ENCODE assay signal across 16 cellular contexts in genomic region chr13:114341003-114341777, GRCh38. TPM values are rescaled to one million over a fixed set of nuclear protein-coding genes. Genes with fewer than 3 reads are reported as not detected.
DNase-seq lines count a peak whose midpoint lies in the region; ATAC-seq and TF ChIP-seq lines count a peak whose summit lies in the region.
"Had no signal": no experiment of that assay in that cellular context is flagged by ENCODE, and none has a peak within 500 bp of the region (broad histone marks: within the 10 kb centered on the region; RNA-seq: fewer than 3 reads in every experiment).

No MANE protein-coding gene starts in this region.

- no peaks in the 10 kb centered on the region for H3K36me3 Mint-ChIP-seq in CD8-positive, alpha-beta memory T cell
- H3K36me3 Mint-ChIP-seq in H9 (ENCODE audit: insufficient read depth in 1 of 3, low read depth in 3 of 3), result peaks cover 0 to 4% (median 2%) of the 10 kb centered on the region in 3 experiments; a peak in 1 of 7 replicates
- peaks cover 6% of the 10 kb centered on the region for H3K36me3 Mint-ChIP-seq in central memory CD8-positive, alpha-beta T cell (ENCODE audit: insufficient read depth)
- H3K36me3 Mint-ChIP-seq in neural progenitor cell, result peaks cover 2% of the 10 kb centered on the region
- H3K36me3 Mint-ChIP-seq: CD14-positive monocyte had no signal

- CTCF ChIA-PET in CD8-positive, alpha-beta memory T cell (lab: Charles Lee), result interaction anchor here (0.9 to 1.7 kb wide), 4 partner anchors 11 to 28 kb away, joined by 3 to 6 read pairs (median 3); no protein-coding TSS in a partner anchor
- CTCF ChIA-PET in RWPE1 (lab: Yijun Ruan, JAX), result interaction anchor here (0.7 to 0.8 kb wide), 2 partner anchors 16 kb away, joined by 3 to 4 read pairs; no protein-coding TSS in a partner anchor

- peak overlapping the region in 4 of 7 donors; percentile 13 to 54 (median 35) for H3K4me3 Mint-ChIP-seq in CD8-positive, alpha-beta memory T cell
- H3K4me3 Mint-ChIP-seq in H9, result no peak overlapping the region
- peak overlapping the region; percentile 40 for H3K4me3 Mint-ChIP-seq in central memory CD8-positive, alpha-beta T cell
- no peak overlapping the region for H3K4me3 Mint-ChIP-seq in neural progenitor cell
- H3K4me3 Mint-ChIP-seq: CD14-positive monocyte had no signal

- peak overlapping the region in 2 of 8 donors; percentile 46 to 85 for H3K27ac Mint-ChIP-seq in CD8-positive, alpha-beta memory T cell
- H3K27ac Mint-ChIP-seq in H9 (peak overlapping the region in 2 of 3 experiments; percentile 55 to 73; a peak in 2 of 7 replicates), neural progenitor cell (no peak overlapping the region)
- H3K27ac Mint-ChIP-seq in central memory CD8-positive, alpha-beta T cell (ENCODE audit: low read depth), result no peak overlapping the region

- no peaks in the 10 kb centered on the region for H3K23me2 ChIP-seq in H9 (ENCODE audit: insufficient read length, low read depth, low read length, poor library complexity, severe bottlenecking)

- H3K9me2 ChIP-seq in MM.1S (replicated peaks; ENCODE audit: insufficient read depth, low read length), result no peaks in the 10 kb centered on the region

- H3T11ph ChIP-seq in H9 (ENCODE audit: low read length), result no peak overlapping the region

- no peak overlapping the region; the same call in 1 of the 2 replicates for H3K14ac ChIP-seq in H9 (ENCODE audit: insufficient read depth, low read length)

- H4K20me1 ChIP-seq in H9 (ENCODE audit: control insufficient read depth, insufficient read depth, insufficient read length) (no peaks in the 10 kb centered on the region), neural progenitor cell (ENCODE audit: low read depth) (no peaks in the 10 kb centered on the region), MM.1S (ENCODE audit: insufficient read depth, low read length) (no peaks in the 10 kb centered on the region)

- H3K4me1 ChIP-seq in CD8-positive, alpha-beta memory T cell (ENCODE audit: insufficient read depth, low read length), result peaks cover 13% of the 10 kb centered on the region
- H3K4me1 ChIP-seq in H9 (ENCODE audit: insufficient read depth, low read length), result no peaks in the 10 kb centered on the region; the same call in 1 of the 2 replicates
- H3K4me1 ChIP-seq in neural progenitor cell, result peaks cover 25% of the 10 kb centered on the region
- peaks cover 19% of the 10 kb centered on the region for H3K4me1 ChIP-seq in MM.1S (ENCODE audit: low read length)
- H3K4me1 ChIP-seq: Caco-2 had no signal

- no peak overlapping the region for H4K8ac ChIP-seq in H9 (replicated peaks; ENCODE audit: insufficient read length, low read depth, low read length)

- peaks cover 0 to 3% (median 0%) of the 10 kb centered on the region in 5 donors for H3K9me3 Mint-ChIP-seq in CD8-positive, alpha-beta memory T cell
- H3K9me3 Mint-ChIP-seq in H9 (peaks cover 0 to 3% of the 10 kb centered on the region in 2 experiments; a peak in 1 of 5 replicates), neural progenitor cell (no peaks in the 10 kb centered on the region)
- no peaks in the 10 kb centered on the region for H3K9me3 Mint-ChIP-seq in central memory CD8-positive, alpha-beta T cell

- H3K79me2 ChIP-seq in H9 (ENCODE audit: insufficient read depth, low read length) (no peaks in the 10 kb centered on the region), neural progenitor cell (ENCODE audit: low read depth) (no peaks in the 10 kb centered on the region), MM.1S (ENCODE audit: low read length) (no peaks in the 10 kb centered on the region)

- no peak overlapping the region for H3K27ac ChIP-seq in CD8-positive, alpha-beta memory T cell (ENCODE audit: low read depth, low read length)
- H3K27ac ChIP-seq in H9 (ENCODE audit: insufficient read length, low read depth, low read length), result no peak overlapping the region
- peak overlapping the region; percentile 49 for H3K27ac ChIP-seq in neural progenitor cell
- no peak overlapping the region for H3K27ac ChIP-seq in MM.1S (ENCODE audit: low read length)
- no peak overlapping the region for H3K27ac ChIP-seq in RWPE1
- H3K27ac ChIP-seq: PC-9 had no signal

- no peak overlapping the region for H2BK15ac ChIP-seq in H9 (ENCODE audit: low read depth, low read length)

- no peaks in the 10 kb centered on the region for H3K27me3 ChIP-seq in CD8-positive, alpha-beta memory T cell (ENCODE audit: insufficient read depth, low read length, poor library complexity, severe bottlenecking)
- H3K27me3 ChIP-seq in H9 (ENCODE audit: insufficient read depth, low read length) (no peaks in the 10 kb centered on the region), neural progenitor cell (no peaks in the 10 kb centered on the region), MM.1S (replicated peaks; ENCODE audit: insufficient read depth, low read length) (no peaks in the 10 kb centered on the region)

- no peak overlapping the region for H3K4me2 ChIP-seq in H9 (ENCODE audit: insufficient read depth, insufficient read length, low read length)
- H3K4me2 ChIP-seq in neural progenitor cell, result no peak overlapping the region
- no peak overlapping the region for H3K4me2 ChIP-seq in MM.1S (ENCODE audit: low read depth, low read length)
- H3K4me2 ChIP-seq: PC-9 had no signal

- H2BK5ac ChIP-seq in H9 (ENCODE audit: insufficient read length, low read length), result no peak overlapping the region

- H4K5ac ChIP-seq in H9 (ENCODE audit: insufficient read length, low read depth, low read length), result no peak overlapping the region

- H2AFZ ChIP-seq in H9 (ENCODE audit: low read length) (peak overlapping the region; percentile 16), neural progenitor cell (replicated peaks) (peak overlapping the region; percentile 20), MM.1S (ENCODE audit: low read length) (no peak overlapping the region)
- H2AFZ ChIP-seq: PC-9 had no signal

- H3K18ac ChIP-seq in H9 (ENCODE audit: insufficient read length, low read depth, low read length), result no peak overlapping the region

- peaks cover 15% of the 10 kb centered on the region for H3F3A ChIP-seq in neural progenitor cell (ENCODE audit: low read depth)
- H3F3A ChIP-seq in MM.1S (ENCODE audit: insufficient read depth, low read length), result peaks cover 18% of the 10 kb centered on the region

- no peak overlapping the region for H3K23ac ChIP-seq in H9 (ENCODE audit: insufficient read length, low read depth, low read length)

- H3K79me1 ChIP-seq in H9 (ENCODE audit: insufficient read depth, low read depth, low read length, poor library complexity, severe bottlenecking), result no peaks in the 10 kb centered on the region

- no peak overlapping the region for H4K91ac ChIP-seq in H9 (ENCODE audit: insufficient read length, low read depth, low read length)

- no peak overlapping the region for H3K4ac ChIP-seq in H9 (ENCODE audit: low read depth, low read length)

- TF ChIP-seq CTCF in H9 (conservative IDR thresholded peaks at IDR 0.05) (no peak), neural progenitor cell (IDR thresholded peaks at IDR 0.05) (no peak), MM.1S (IDR thresholded peaks at IDR 0.05; ENCODE audit: low read length) (no peak), RWPE1 (conservative IDR thresholded peaks at IDR 0.05; ENCODE audit: low read depth) (no peak)

- H2BK120ac ChIP-seq in H9 (ENCODE audit: low read depth, low read length, poor library complexity, severe bottlenecking), result no peak overlapping the region

- POLR2A ChIA-PET in CD8-positive, alpha-beta memory T cell (lab: Charles Lee), result no interaction called here
- POLR2A ChIA-PET in RWPE1 (lab: Yijun Ruan, JAX; ENCODE audit: low non-redundant PET), result no interaction called here

- no peak overlapping the region for H2AK5ac ChIP-seq in H9 (ENCODE audit: insufficient read length, low read length)

- H3K36me3 ChIP-seq in CD8-positive, alpha-beta memory T cell (ENCODE audit: insufficient read depth, low read length), result no peaks in the 10 kb centered on the region
- H3K36me3 ChIP-seq in neural progenitor cell (no peaks in the 10 kb centered on the region), MM.1S (replicated peaks; ENCODE audit: insufficient read depth, low read length) (no peaks in the 10 kb centered on the region)

- no peak overlapping the region for H3K56ac ChIP-seq in H9 (ENCODE audit: insufficient read length, low read depth, low read length)

- H2BK12ac ChIP-seq in H9 (ENCODE audit: insufficient read length, low read depth, low read length), result no peak overlapping the region

- H3K4me1 Mint-ChIP-seq in CD8-positive, alpha-beta memory T cell, result peaks cover 21 to 24% (median 21%) of the 10 kb centered on the region in 3 donors
- peaks cover 15 to 25% of the 10 kb centered on the region in 2 experiments for H3K4me1 Mint-ChIP-seq in H9
- H3K4me1 Mint-ChIP-seq in central memory CD8-positive, alpha-beta T cell, result peaks cover 22% of the 10 kb centered on the region
- H3K4me1 Mint-ChIP-seq in neural progenitor cell, result peaks cover 3% of the 10 kb centered on the region
- H3K4me1 Mint-ChIP-seq: CD14-positive monocyte had no signal

- ATAC-seq in central memory CD8-positive, alpha-beta T cell (replicated peaks; ENCODE audit: extremely low read depth, poor library complexity, severe bottlenecking), result no peak
- ATAC-seq in GM21737 (IDR thresholded peaks at IDR 0.05; ENCODE audit: unreplicated experiment), result no peak

- H3K27me3 Mint-ChIP-seq in CD8-positive, alpha-beta memory T cell, result peaks cover 7% of the 10 kb centered on the region in 2 donors
- H3K27me3 Mint-ChIP-seq in H9 (ENCODE audit: low read depth) (no peaks in the 10 kb centered on the region), neural progenitor cell (ENCODE audit: insufficient read depth, low read depth) (peaks cover 4% of the 10 kb centered on the region)
- H3K27me3 Mint-ChIP-seq in central memory CD8-positive, alpha-beta T cell, result no peaks in the 10 kb centered on the region

- no CpG with 5 or more reads among the region's 14 CpGs for WGBS in H9 (ENCODE audit: extremely low coverage, insufficient read length, low lambda C conversion rate)

- H3K4me3 ChIP-seq in CD8-positive, alpha-beta memory T cell (ENCODE audit: low read length), result no peak overlapping the region
- H3K4me3 ChIP-seq in neural progenitor cell, result no peak overlapping the region
- H3K4me3 ChIP-seq in MM.1S (ENCODE audit: low read length), result no peak overlapping the region
- H3K4me3 ChIP-seq: PC-9 had no signal

- no peak for DNase-seq in CD8-positive, alpha-beta memory T cell
- DNase-seq in H9 (peak; percentile 53), neural progenitor cell (ENCODE audit: low spot score) (no peak), MM.1S (no peak), RWPE1 (ENCODE audit: low spot score) (no peak)
- no peak for DNase-seq in central memory CD8-positive, alpha-beta T cell (ENCODE audit: low spot score in 2 of 2)
- DNase-seq: Caco-2, DMS153, EL, KG1, NCI-H1105, NCI-H1694, NCI-H2107, PC-9 had no signal

- H3K9ac ChIP-seq in H9 (ENCODE audit: extremely low read depth, insufficient read length, low read length) (no peak overlapping the region), neural progenitor cell (no peak overlapping the region), MM.1S (ENCODE audit: low read length) (no peak overlapping the region)

- no peaks in the 10 kb centered on the region for H3K9me3 ChIP-seq in CD8-positive, alpha-beta memory T cell (ENCODE audit: low read length)
- no peaks in the 10 kb centered on the region for H3K9me3 ChIP-seq in H9 (ENCODE audit: control insufficient read depth, low read depth, low read length)
- H3K9me3 ChIP-seq in neural progenitor cell (ENCODE audit: low read depth), result no peaks in the 10 kb centered on the region
- H3K9me3 ChIP-seq in MM.1S (replicated peaks; ENCODE audit: insufficient read depth, low read length), result no peaks in the 10 kb centered on the region
- H3K9me3 ChIP-seq: Caco-2 had no signal

- no peak overlapping the region for H2BK20ac ChIP-seq in H9 (ENCODE audit: low read depth, low read length, poor library complexity, severe bottlenecking)

RNA-seq across cellular contexts. Expression of gene CHAMP1, which starts 26.9 kb away (rescaled TPM):
- 10 to 100 TPM; 42.6 to 48.3 TPM for total RNA-seq in CD8-positive, alpha-beta memory T cell
- polyA plus RNA-seq in CD8-positive, alpha-beta memory T cell, result 7.3 TPM
- total RNA-seq in H9 (2021) (57.8 and 62.1 TPM in 2 replicates), neural progenitor cell (ENCODE audit: low replicate concordance) (25.4 and 35.3 TPM in 2 replicates)

RNA-seq across cellular contexts. Expression of gene UPF3A, which starts 59.8 kb away (rescaled TPM):
- total RNA-seq in CD8-positive, alpha-beta memory T cell, result 10 to 100 TPM; 48.0 to 52.9 TPM
- 41.4 TPM for polyA plus RNA-seq in CD8-positive, alpha-beta memory T cell
- 81.8 and 85.0 TPM in 2 replicates for total RNA-seq in H9 (2021)
- total RNA-seq in neural progenitor cell (ENCODE audit: low replicate concordance), result 60.1 and 74.4 TPM in 2 replicates

Comparison
In these comparisons a context has a peak if more than half of its experiments do, and no peak if none do; other contexts are left out.
1. H3K27ac Mint-ChIP-seq: peak in H9 (2 of 3); none in central memory CD8-positive, alpha-beta T cell (single experiment) and neural progenitor cell (single experiment).
2. H3K4me3 Mint-ChIP-seq: peak in CD8-positive, alpha-beta memory T cell (4 of 7) and central memory CD8-positive, alpha-beta T cell (single experiment); none in H9 (0 of 2) and neural progenitor cell (single experiment).